ENCODE assay signal across 14 cellular contexts in the genomic region with DNA sequence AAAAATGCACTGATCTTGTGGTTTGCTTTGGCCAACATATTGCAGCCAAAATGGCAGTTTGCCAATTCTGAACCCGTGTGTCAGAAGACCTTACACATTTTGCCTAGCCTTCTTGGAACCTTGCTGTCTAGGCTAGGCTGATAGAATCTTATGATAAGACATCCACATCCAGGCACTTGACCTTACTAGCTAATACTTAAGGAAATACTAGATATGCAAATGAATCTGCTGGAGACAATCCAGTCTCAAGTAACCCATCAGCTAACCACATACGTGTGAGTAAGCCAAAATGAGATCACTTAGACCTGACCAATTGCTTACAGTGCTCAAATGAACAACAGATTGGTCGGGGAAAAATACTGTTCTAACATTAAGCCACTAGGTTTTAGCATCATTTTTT.
A peak's percentile ranks its signal among the peaks of the same experiment; 100 is the strongest.
DNase-seq lines count a peak whose midpoint lies in the region; ATAC-seq and TF ChIP-seq lines count a peak whose summit lies in the region.
"Had no signal": no experiment of that assay in that cellular context is flagged by ENCODE, and none has a peak within 500 bp of the region (broad histone marks: within the 10 kb centered on the region; RNA-seq: fewer than 3 reads in every experiment).

No MANE protein-coding gene starts in this region.

- H3K36me3 ChIP-seq in osteoblast (ENCODE audit: insufficient read depth, low read length) (no peaks in the 10 kb centered on the region), psoas muscle (ENCODE audit: insufficient read depth in 1 of 2, low read depth in 1 of 2) (no peaks in the 10 kb centered on the region)
- H3K36me3 ChIP-seq: heart left ventricle, stomach had no signal

- H3K27ac ChIP-seq in osteoblast (ENCODE audit: low read depth, low read length) (no peak overlapping the region), psoas muscle (no peak overlapping the region)
- H3K27ac ChIP-seq: coronary artery, heart left ventricle, stomach had no signal

- no peak for ATAC-seq in psoas muscle
- ATAC-seq: heart left ventricle had no signal

- H3K79me2 ChIP-seq in osteoblast (ENCODE audit: insufficient read depth, low read length): no peaks in the 10 kb centered on the region

- H3K27me3 ChIP-seq in osteoblast (ENCODE audit: insufficient read depth, low read length) (no peaks in the 10 kb centered on the region), psoas muscle (ENCODE audit: insufficient read depth in 3 of 3, low read length in 2 of 3) (no peaks in the 10 kb centered on the region)
- H3K27me3 ChIP-seq: heart left ventricle, stomach had no signal

- H3K9me3 ChIP-seq in osteoblast (ENCODE audit: low read depth, low read length) (no peaks in the 10 kb centered on the region), psoas muscle (no peaks in the 10 kb centered on the region)

- intact Hi-C loops in psoas muscle (cut with DNase I): no loop called here

- TF ChIP-seq CTCF in choroid plexus epithelial cell (conservative IDR thresholded peaks at IDR 0.05; ENCODE audit: low read depth, low read length) (no peak), osteoblast (IDR thresholded peaks at IDR 0.05; ENCODE audit: extremely low read depth, low read depth, low read length) (no peak), psoas muscle (IDR thresholded peaks at IDR 0.05) (no peak)

- H3K4me3 ChIP-seq in choroid plexus epithelial cell (ENCODE audit: low read depth, low read length): no peak overlapping the region
- H3K4me3 ChIP-seq in osteoblast (ENCODE audit: insufficient read depth, low read length): no peak overlapping the region
- no peak overlapping the region for H3K4me3 ChIP-seq in psoas muscle
- H3K4me3 ChIP-seq: coronary artery, heart left ventricle, stomach had no signal

- H3K4me1 ChIP-seq in osteoblast (ENCODE audit: insufficient read depth, low read length): no peaks in the 10 kb centered on the region
- no peaks in the 10 kb centered on the region for H3K4me1 ChIP-seq in psoas muscle
- H3K4me1 ChIP-seq: heart left ventricle, stomach had no signal

- no peaks in the 10 kb centered on the region for H4K20me1 ChIP-seq in osteoblast (ENCODE audit: insufficient read depth, low read length)

- no peak overlapping the region for H3K4me2 ChIP-seq in osteoblast (ENCODE audit: insufficient read depth, low read length)

- DNase-seq in HT1080 (ENCODE audit: low read depth) (peak; percentile 86), OCI-M1 (lab: John Stamatoyannopoulos, UW) (peak; percentile 53), choroid plexus epithelial cell (ENCODE audit: low read depth) (peak; percentile 98), osteoblast (ENCODE audit: insufficient read length, low spot score, missing footprints) (peak; percentile 35), psoas muscle (no peak), NCI-H146 (lab: John Stamatoyannopoulos, UW) (no peak), NCI-H2227 (lab: John Stamatoyannopoulos, UW; ENCODE audit: unreplicated experiment) (no peak)
- DNase-seq: activated CD4-positive, CD25-positive, alpha-beta regulatory T cell treated with anti-CD3 and anti-CD28 coated beads, Interleukin-2, amount 50 U/mL, for 72 hours; activated gamma-delta T cell; heart left ventricle; HFFc6; stimulated activated CD4-positive, alpha-beta T cell treated with anti-CD3 and anti-CD28 coated beads, Interleukin-4, amount 100 ng/mL, for 1 hour; stomach had no signal

- WGBS in psoas muscle, 3 donors: 48 to 58% (median 56%) methylated on average over 3 of the region's 3 CpGs

- H2AFZ ChIP-seq in osteoblast (ENCODE audit: low read length): no peak overlapping the region

Comparison
In these comparisons a context has a peak if more than half of its experiments do, and no peak if none do; other contexts are left out.
1. DNase-seq: peak in HT1080 (single experiment), OCI-M1 (single experiment), choroid plexus epithelial cell (single experiment) and osteoblast (single experiment); none in psoas muscle (0 of 2), NCI-H146 (single experiment) and NCI-H2227 (single experiment).